Comparison of ENCODE assay signal across 17 cellular contexts in the genomic region with DNA sequence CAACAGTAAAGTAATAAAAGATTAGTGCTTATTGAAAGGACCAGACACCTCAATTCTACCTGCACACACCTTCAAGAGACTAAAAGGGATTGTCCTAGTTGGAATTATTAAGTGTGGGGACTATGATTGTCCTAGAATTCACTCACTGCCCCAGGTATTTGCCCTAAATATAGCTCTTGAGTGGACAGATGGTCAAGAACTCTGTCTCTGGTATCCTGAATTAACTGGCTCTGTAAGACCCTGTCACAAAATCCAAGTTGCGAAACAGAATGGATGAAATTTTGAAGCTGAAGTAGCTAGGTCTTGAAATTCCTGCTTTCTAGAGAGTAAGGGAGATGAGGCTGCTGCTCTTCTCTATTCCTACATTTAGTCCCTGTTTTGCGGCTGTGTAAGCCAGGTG. TPM values are rescaled to one million over a fixed set of nuclear protein-coding genes. Genes with fewer than 3 reads are reported as not detected.
A peak's percentile ranks its signal among the peaks of the same experiment; 100 is the strongest.
DNase-seq lines count a peak whose midpoint lies in the region; ATAC-seq and TF ChIP-seq lines count a peak whose summit lies in the region.
"Had no signal": no experiment of that assay in that cellular context is flagged by ENCODE, and none has a peak within 500 bp of the region (broad histone marks: within the 10 kb centered on the region; RNA-seq: fewer than 3 reads in every experiment).

No MANE protein-coding gene starts in this region.

- H3K27me3 ChIP-seq in heart left ventricle (no peaks in the 10 kb centered on the region), GM23338 (ENCODE audit: insufficient read depth) (no peaks in the 10 kb centered on the region), skeletal muscle tissue (ENCODE audit: control insufficient read depth in 3 of 3, insufficient read depth in 3 of 3, low read length in 3 of 3) (no peaks in the 10 kb centered on the region), spleen (replicated peaks in 1 of 7) (peaks cover 0 to 7% (median 0%) of the 10 kb centered on the region in 7 donors)
- H3K27me3 ChIP-seq: BLaER1 had no signal

- H3K9me3 Mint-ChIP-seq in GM23338, result no peaks in the 10 kb centered on the region; the same call in 2 of the 3 replicates
- H3K9me3 Mint-ChIP-seq in nephron progenitor cell, result peaks cover 2% of the 10 kb centered on the region
- H3K9me3 Mint-ChIP-seq: CD8-positive, alpha-beta T cell had no signal

- H3K36me3 Mint-ChIP-seq in GM23338 (ENCODE audit: low read depth) (no peaks in the 10 kb centered on the region), nephron progenitor cell (ENCODE audit: low read depth) (no peaks in the 10 kb centered on the region)
- H3K36me3 Mint-ChIP-seq: CD8-positive, alpha-beta T cell had no signal

- H3K79me2 ChIP-seq in GM23338 (replicated peaks; ENCODE audit: insufficient read depth), result no peaks in the 10 kb centered on the region

- H3K4me1 ChIP-seq in heart left ventricle (peaks cover 0 to 28% (median 16%) of the 10 kb centered on the region in 12 donors), GM23338 (ENCODE audit: insufficient read depth) (no peaks in the 10 kb centered on the region), skeletal muscle tissue (ENCODE audit: control insufficient read depth in 3 of 3, insufficient read depth in 3 of 3, low read length in 3 of 3) (peaks cover 21 to 24% (median 21%) of the 10 kb centered on the region in 3 donors), spleen (no peaks in the 10 kb centered on the region)
- H3K4me1 ChIP-seq: BLaER1 had no signal

- intact Hi-C loops in heart left ventricle (cut with DNase I) (no loop called here), left cardiac atrium (cut with DNase I) (no loop called here), spleen (cut with DNase I; ENCODE audit: low total_unique reads) (no loop called here)

- H3K27me3 Mint-ChIP-seq in GM23338 (ENCODE audit: insufficient read depth, low read depth, poor library complexity), result peaks cover 1% of the 10 kb centered on the region
- H3K27me3 Mint-ChIP-seq in nephron progenitor cell (ENCODE audit: low read depth, poor library complexity), result peaks cover 7% of the 10 kb centered on the region

- H3K27ac ChIP-seq in heart left ventricle, result peak overlapping the region in 8 of 12 donors; percentile 30 to 90 (median 74)
- H3K27ac ChIP-seq in GM23338 (ENCODE audit: low read depth), result no peak overlapping the region
- peak overlapping the region; percentile 69 for H3K27ac ChIP-seq in skeletal muscle tissue (ENCODE audit: low read depth, low read length)
- H3K27ac ChIP-seq in spleen, result no peak overlapping the region
- H3K27ac ChIP-seq: BLaER1, GM23248, HL-60 had no signal

- no peaks in the 10 kb centered on the region for H3K9me2 ChIP-seq in GM23338 (ENCODE audit: insufficient read depth)

- no peak for TF ChIP-seq POLR2A in heart left ventricle (IDR thresholded peaks at IDR 0.05)
- no peak for TF ChIP-seq POLR2A in spleen (IDR thresholded peaks at IDR 0.05)

- H4K20me1 ChIP-seq in GM23338 (replicated peaks; ENCODE audit: insufficient read depth), result no peaks in the 10 kb centered on the region
- H4K20me1 ChIP-seq: BLaER1 had no signal

- H3K4me1 Mint-ChIP-seq in GM23338 (no peaks in the 10 kb centered on the region; the same call in 2 of the 3 replicates), nephron progenitor cell (peaks cover 24% of the 10 kb centered on the region)

- DNase-seq in heart left ventricle (no peak), left cardiac atrium (no peak), GM23338 (ENCODE audit: low spot score) (no peak), nephron progenitor cell (no peak), T-helper 1 cell (no peak), spleen (no peak)
- DNase-seq: 8988T; Calu3; CD8-positive, alpha-beta T cell; GDM1 had no signal

- TF ChIP-seq CTCF in heart left ventricle (IDR thresholded peaks at IDR 0.05), result no peak
- no peak for TF ChIP-seq CTCF in GM23338 (conservative IDR thresholded peaks at IDR 0.05; ENCODE audit: low read depth in 2 of 2)
- no peak for TF ChIP-seq CTCF in nephron progenitor cell (IDR thresholded peaks at IDR 0.05)
- TF ChIP-seq CTCF in spleen (IDR thresholded peaks at IDR 0.05 in 8 of 11, conservative IDR thresholded peaks at IDR 0.05 in 3 of 11), result no peak

- peak overlapping the region in 2 of 3 donors; percentile 16 to 17 for H3K9ac ChIP-seq in skeletal muscle tissue (ENCODE audit: low read depth in 1 of 3, low read length in 3 of 3)
- H3K9ac ChIP-seq: BLaER1, GM23248 had no signal

- 65 to 71% (median 71%) methylated on average over 2 of the region's 2 CpGs for WGBS in heart left ventricle, 4 donors
- 90 to 96% (median 93%) methylated on average over 2 of the region's 2 CpGs for WGBS in spleen, 5 donors

- H3K36me3 ChIP-seq in heart left ventricle (peaks cover 0 to 5% (median 0%) of the 10 kb centered on the region in 9 donors), GM23338 (ENCODE audit: insufficient read depth) (no peaks in the 10 kb centered on the region; the same call in 1 of the 2 replicates), skeletal muscle tissue (ENCODE audit: control insufficient read depth in 3 of 3, insufficient read depth in 3 of 3, low read length in 3 of 3) (peaks cover 0 to 9% (median 6%) of the 10 kb centered on the region in 3 donors), spleen (no peaks in the 10 kb centered on the region)
- H3K36me3 ChIP-seq: BLaER1 had no signal

- H3K9me3 ChIP-seq in heart left ventricle (no peaks in the 10 kb centered on the region), skeletal muscle tissue (ENCODE audit: control insufficient read depth in 3 of 3, low read length in 3 of 3) (no peaks in the 10 kb centered on the region), spleen (no peaks in the 10 kb centered on the region)
- H3K9me3 ChIP-seq: BLaER1 had no signal

- H3K4me3 ChIP-seq in heart left ventricle (no peak overlapping the region), GM23338 (no peak overlapping the region), skeletal muscle tissue (ENCODE audit: low read length in 3 of 3) (peak overlapping the region in 1 of 3 donors; percentile 1), spleen (no peak overlapping the region)
- H3K4me3 ChIP-seq: BLaER1, GM23248 had no signal

- H3K4me3 Mint-ChIP-seq in GM23338, result no peak overlapping the region
- H3K4me3 Mint-ChIP-seq in nephron progenitor cell, result no peak overlapping the region
- H3K4me3 Mint-ChIP-seq: CD8-positive, alpha-beta T cell had no signal

- H3F3A ChIP-seq in GM23338 (replicated peaks; ENCODE audit: low read depth), result no peaks in the 10 kb centered on the region

- 0 out of 2 replicates have a peak overlapping the region, but pooled peaks have one; percentile 18 for H2AFZ ChIP-seq in GM23338
- H2AFZ ChIP-seq: GM23248 had no signal

- no peak overlapping the region for H3K4me2 ChIP-seq in GM23338
- H3K4me2 ChIP-seq: BLaER1 had no signal

- ATAC-seq in heart left ventricle, result no peak
- ATAC-seq in left cardiac atrium, result no peak
- ATAC-seq in GM23338, result no peak
- ATAC-seq: CD8-positive, alpha-beta T cell had no signal

- H3K27ac Mint-ChIP-seq in GM23338 (no peak overlapping the region), nephron progenitor cell (peak overlapping the region; percentile 24)
- H3K27ac Mint-ChIP-seq: CD8-positive, alpha-beta T cell had no signal

TF ChIP-seq in GM23338, 12 proteins besides CTCF, POLR2A, EP300 and RAD21 (continues in another document):
- TF ChIP-seq POLR2AphosphoS5 (IDR thresholded peaks at IDR 0.05; ENCODE audit: low read depth) (no peak), EZH2phosphoT487 (IDR thresholded peaks at IDR 0.05; ENCODE audit: unreplicated experiment) (no peak), JUNB (IDR thresholded peaks at IDR 0.05; ENCODE audit: unreplicated experiment) (no peak), CREB1 (CRISPR knock-in tag; IDR thresholded peaks at IDR 0.05; ENCODE audit: low read depth) (no peak), ZNF114 (CRISPR knock-in tag; IDR thresholded peaks at IDR 0.05) (no peak)
- TF ChIP-seq, protein P1, sequence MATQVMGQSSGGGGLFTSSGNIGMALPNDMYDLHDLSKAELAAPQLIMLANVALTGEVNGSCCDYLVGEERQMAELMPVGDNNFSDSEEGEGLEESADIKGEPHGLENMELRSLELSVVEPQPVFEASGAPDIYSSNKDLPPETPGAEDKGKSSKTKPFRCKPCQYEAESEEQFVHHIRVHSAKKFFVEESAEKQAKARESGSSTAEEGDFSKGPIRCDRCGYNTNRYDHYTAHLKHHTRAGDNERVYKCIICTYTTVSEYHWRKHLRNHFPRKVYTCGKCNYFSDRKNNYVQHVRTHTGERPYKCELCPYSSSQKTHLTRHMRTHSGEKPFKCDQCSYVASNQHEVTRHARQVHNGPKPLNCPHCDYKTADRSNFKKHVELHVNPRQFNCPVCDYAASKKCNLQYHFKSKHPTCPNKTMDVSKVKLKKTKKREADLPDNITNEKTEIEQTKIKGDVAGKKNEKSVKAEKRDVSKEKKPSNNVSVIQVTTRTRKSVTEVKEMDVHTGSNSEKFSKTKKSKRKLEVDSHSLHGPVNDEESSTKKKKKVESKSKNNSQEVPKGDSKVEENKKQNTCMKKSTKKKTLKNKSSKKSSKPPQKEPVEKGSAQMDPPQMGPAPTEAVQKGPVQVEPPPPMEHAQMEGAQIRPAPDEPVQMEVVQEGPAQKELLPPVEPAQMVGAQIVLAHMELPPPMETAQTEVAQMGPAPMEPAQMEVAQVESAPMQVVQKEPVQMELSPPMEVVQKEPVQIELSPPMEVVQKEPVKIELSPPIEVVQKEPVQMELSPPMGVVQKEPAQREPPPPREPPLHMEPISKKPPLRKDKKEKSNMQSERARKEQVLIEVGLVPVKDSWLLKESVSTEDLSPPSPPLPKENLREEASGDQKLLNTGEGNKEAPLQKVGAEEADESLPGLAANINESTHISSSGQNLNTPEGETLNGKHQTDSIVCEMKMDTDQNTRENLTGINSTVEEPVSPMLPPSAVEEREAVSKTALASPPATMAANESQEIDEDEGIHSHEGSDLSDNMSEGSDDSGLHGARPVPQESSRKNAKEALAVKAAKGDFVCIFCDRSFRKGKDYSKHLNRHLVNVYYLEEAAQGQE (IDR thresholded peaks at IDR 0.05; ENCODE audit: unreplicated experiment), result no peak
- TF ChIP-seq, protein P2, sequence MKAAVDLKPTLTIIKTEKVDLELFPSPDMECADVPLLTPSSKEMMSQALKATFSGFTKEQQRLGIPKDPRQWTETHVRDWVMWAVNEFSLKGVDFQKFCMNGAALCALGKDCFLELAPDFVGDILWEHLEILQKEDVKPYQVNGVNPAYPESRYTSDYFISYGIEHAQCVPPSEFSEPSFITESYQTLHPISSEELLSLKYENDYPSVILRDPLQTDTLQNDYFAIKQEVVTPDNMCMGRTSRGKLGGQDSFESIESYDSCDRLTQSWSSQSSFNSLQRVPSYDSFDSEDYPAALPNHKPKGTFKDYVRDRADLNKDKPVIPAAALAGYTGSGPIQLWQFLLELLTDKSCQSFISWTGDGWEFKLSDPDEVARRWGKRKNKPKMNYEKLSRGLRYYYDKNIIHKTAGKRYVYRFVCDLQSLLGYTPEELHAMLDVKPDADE (IDR thresholded peaks at IDR 0.05), result no peak

RNA-seq across cellular contexts. Expression of a gene that starts 34.4 kb away (rescaled TPM):
- total RNA-seq in heart left ventricle (10 to 100 TPM; 24.3 to 47.1 (median 31.9) TPM), left cardiac atrium (1 to 10 TPM; 3.2 to 5.1 TPM), skeletal muscle tissue (13.6 TPM), spleen (under 1 TPM in 4 of 7 donors, not detected in 3; 0.06 to 0.51 (median 0.17) TPM)
- polyA plus RNA-seq in heart left ventricle (10 to 100 TPM; 13.2 to 13.7 TPM), GM23338 (2016; fragmentation: Nextera tagmentation; extraction: Ambion mirVana) (0.53 and 0.73 TPM in 2 replicates), spleen (under 1 TPM in 2 of 3 donors, not detected in 1; 0.03 to 0.05 TPM)
- total RNA-seq in GM23338 (2014; rRNA removed; shearing (Covaris generic)), result 0.23 and 0.69 TPM in 2 replicates
- total RNA-seq: A673; CD8-positive, alpha-beta T cell; GM23248; HT1080 had no signal
- polyA plus RNA-seq: AG04450, GM23248 had no signal

Comparison
In these comparisons a context has a peak if more than half of its experiments do, and no peak if none do; other contexts are left out.
1. H3K27ac ChIP-seq: peak in heart left ventricle (8 of 12) and skeletal muscle tissue (single experiment); none in GM23338 (single experiment) and spleen (0 of 8).